ENCODE assay signal across 9 cellular contexts in genomic region chr17:64236827-64237403, GRCh38. TPM values are rescaled to one million over a fixed set of nuclear protein-coding genes. Genes with fewer than 3 reads are reported as not detected.
A peak's percentile ranks its signal among the peaks of the same experiment; 100 is the strongest.
DNase-seq lines count a peak whose midpoint lies in the region; ATAC-seq and TF ChIP-seq lines count a peak whose summit lies in the region.
"Had no signal": no experiment of that assay in that cellular context is flagged by ENCODE, and none has a peak within 500 bp of the region (broad histone marks: within the 10 kb centered on the region; RNA-seq: fewer than 3 reads in every experiment).

No MANE protein-coding gene starts in this region.

- ATAC-seq in HG03571 (IDR thresholded peaks at IDR 0.05; ENCODE audit: unreplicated experiment), result no peak

- no peak overlapping the region for H3K27ac ChIP-seq in neuronal stem cell (replicated peaks; ENCODE audit: low read length)

- no peaks in the 10 kb centered on the region for H3K79me1 ChIP-seq in neuronal stem cell (ENCODE audit: low read depth, low read length)

- H3K4me3 ChIP-seq in choroid plexus epithelial cell (ENCODE audit: low read depth, low read length), result no peak overlapping the region
- no peak overlapping the region for H3K4me3 ChIP-seq in neuronal stem cell (ENCODE audit: low read length in 2 of 2)

- peak; percentile 47 for DNase-seq in DMS 273 (lab: John Stamatoyannopoulos, UW; ENCODE audit: unreplicated experiment)
- no peak for DNase-seq in DMS 273 treated with DMSO at 0.1 percent for 48 hours (lab: John Stamatoyannopoulos, UW)
- DNase-seq in NCI-H510A (lab: John Stamatoyannopoulos, UW), result peak; percentile 34
- DNase-seq in choroid plexus epithelial cell (ENCODE audit: low read depth), result peak; percentile 31
- DNase-seq in neuronal stem cell (ENCODE audit: low spot score), result no peak
- DNase-seq in GF-D8 (lab: John Stamatoyannopoulos, UW), result no peak
- DNase-seq in NCI-H2171 treated with DMSO at 0.1 percent for 48 hours (lab: John Stamatoyannopoulos, UW), result no peak
- DNase-seq: activated CD4-positive, alpha-beta T cell treated with anti-CD3 and anti-CD28 coated beads, Interleukin-2, amount 50 U/mL, for 1 hour had no signal

- peak overlapping the region; percentile 35 for H2AFZ ChIP-seq in neuronal stem cell (ENCODE audit: low read length)

- no peak overlapping the region for H2BK12ac ChIP-seq in neuronal stem cell (ENCODE audit: low read length)

- H3K9ac ChIP-seq in neuronal stem cell (ENCODE audit: low read depth, low read length, poor library complexity), result no peak overlapping the region

- no peak overlapping the region for H2BK15ac ChIP-seq in neuronal stem cell (ENCODE audit: low read length)

- H2BK120ac ChIP-seq in neuronal stem cell (ENCODE audit: low read depth, low read length), result no peak overlapping the region

- no CpG with 5 or more reads among the region's 9 CpGs for WGBS in neuronal stem cell (ENCODE audit: extremely low coverage in 2 of 2, insufficient read length in 2 of 2, insufficient replicate concordance in 1 of 2), 2 donors

- H2BK5ac ChIP-seq in neuronal stem cell (ENCODE audit: low read length), result no peak overlapping the region

- no peak overlapping the region for H3K4me2 ChIP-seq in neuronal stem cell (ENCODE audit: insufficient read depth, low read length, poor library complexity, severe bottlenecking)

- no peaks in the 10 kb centered on the region for H3K36me3 ChIP-seq in neuronal stem cell (replicated peaks in 1 of 2; ENCODE audit: control insufficient read depth in 2 of 2, insufficient read depth in 2 of 2, low read length in 2 of 2)

- no peaks in the 10 kb centered on the region for H3K27me3 ChIP-seq in neuronal stem cell (ENCODE audit: control insufficient read depth in 3 of 3, insufficient read depth in 3 of 3, low read depth in 1 of 3, low read length in 3 of 3)

- H3K4me1 ChIP-seq in neuronal stem cell (ENCODE audit: control insufficient read depth in 2 of 2, insufficient read depth in 1 of 2, low read depth in 1 of 2, low read length in 2 of 2), result peaks cover 9 to 15% of the 10 kb centered on the region in 2 donors

- H3K9me3 ChIP-seq in neuronal stem cell (replicated peaks in 1 of 2; ENCODE audit: control insufficient read depth in 2 of 2, insufficient read depth in 1 of 2, low read depth in 1 of 2, low read length in 2 of 2), result no peaks in the 10 kb centered on the region

- H3K4ac ChIP-seq in neuronal stem cell (ENCODE audit: low read length), result no peak overlapping the region

- no peak overlapping the region for H3K14ac ChIP-seq in neuronal stem cell (ENCODE audit: low read length)

- no peak overlapping the region for H3K18ac ChIP-seq in neuronal stem cell (ENCODE audit: low read length)

- TF ChIP-seq CTCF in choroid plexus epithelial cell (conservative IDR thresholded peaks at IDR 0.05; ENCODE audit: low read depth, low read length), result peak; percentile 45

- H4K91ac ChIP-seq in neuronal stem cell (ENCODE audit: low read depth, low read length, poor library complexity), result no peak overlapping the region

- H4K8ac ChIP-seq in neuronal stem cell (ENCODE audit: low read depth, low read length), result no peak overlapping the region

- H2AK5ac ChIP-seq in neuronal stem cell (ENCODE audit: low read depth, low read length), result no peak overlapping the region

- H3K23ac ChIP-seq in neuronal stem cell (ENCODE audit: low read depth, low read length, poor library complexity), result no peak overlapping the region

RNA-seq across cellular contexts. Expression of gene TEX2, which starts 26.1 kb away (rescaled TPM):
- polyA plus RNA-seq in neuronal stem cell (2013, experiment 1 of 2), result 4.1 TPM
- 4.3 TPM for polyA plus RNA-seq in neuronal stem cell (2013, experiment 2 of 2)

Comparison
In these comparisons a context has a peak if more than half of its experiments do, and no peak if none do; other contexts are left out.
1. DNase-seq: peak in DMS 273 (single experiment), NCI-H510A (single experiment) and choroid plexus epithelial cell (single experiment); none in DMS 273 treated with DMSO at 0.1 percent for 48 hours (single experiment), neuronal stem cell (single experiment), GF-D8 (single experiment) and NCI-H2171 treated with DMSO at 0.1 percent for 48 hours (single experiment).